9 cellular contexts compared by ENCODE assay signal in genomic region chr9:27377811-27378345, GRCh38.
DNase-seq lines count a peak whose midpoint lies in the region; ATAC-seq and TF ChIP-seq lines count a peak whose summit lies in the region.
"Had no signal": no experiment of that assay in that cellular context is flagged by ENCODE, and none has a peak within 500 bp of the region (broad histone marks: within the 10 kb centered on the region; RNA-seq: fewer than 3 reads in every experiment).

No MANE protein-coding gene starts in this region.

- no peaks in the 10 kb centered on the region for H3K27me3 ChIP-seq in colonic mucosa
- H3K27me3 ChIP-seq: MG63 had no signal

- intact Hi-C loops in colonic mucosa (cut with DNase I): no loop called here

- H3K9ac ChIP-seq in colonic mucosa (ENCODE audit: low read depth in 2 of 2, low read length in 2 of 2): peak overlapping the region in 1 of 2 donors; percentile 47

- no peak for TF ChIP-seq CTCF in colonic mucosa (IDR thresholded peaks at IDR 0.05)

- H3K27ac ChIP-seq in colonic mucosa: no peak overlapping the region

- H3K4me1 ChIP-seq in colonic mucosa: peaks cover 11% of the 10 kb centered on the region

- DNase-seq in germinal center (ENCODE audit: low spot score) (peak; percentile 33), NCI-H345 (lab: John Stamatoyannopoulos, UW) (no peak), cortex of kidney (lab: John Stamatoyannopoulos, UW) (no peak), colonic mucosa (no peak), NCI-H2196 (lab: John Stamatoyannopoulos, UW; ENCODE audit: unreplicated experiment) (no peak)
- DNase-seq: MG63 had no signal

- H3K9me3 ChIP-seq in colonic mucosa: no peaks in the 10 kb centered on the region
- H3K9me3 ChIP-seq: MG63 had no signal

- H3K36me3 ChIP-seq in colonic mucosa: no peaks in the 10 kb centered on the region
- H3K36me3 ChIP-seq: MG63 had no signal

- peak; percentile 85 for ATAC-seq in GM18508 (IDR thresholded peaks at IDR 0.05; ENCODE audit: insufficient read depth, unreplicated experiment)
- ATAC-seq in GM21447 (IDR thresholded peaks at IDR 0.05; ENCODE audit: unreplicated experiment): peak; percentile 80
- ATAC-seq in HG03196 (IDR thresholded peaks at IDR 0.05; ENCODE audit: unreplicated experiment): peak; percentile 88

- no peak overlapping the region for H3K4me3 ChIP-seq in colonic mucosa
- H3K4me3 ChIP-seq: MG63 had no signal
